Comparison of ENCODE assay signal across 13 cellular contexts in genomic region chr1:89516055-89516454, GRCh38. TPM values are rescaled to one million over a fixed set of nuclear protein-coding genes. Genes with fewer than 3 reads are reported as not detected.
DNase-seq lines count a peak whose midpoint lies in the region; ATAC-seq and TF ChIP-seq lines count a peak whose summit lies in the region.
"Had no signal": no experiment of that assay in that cellular context is flagged by ENCODE, and none has a peak within 500 bp of the region (broad histone marks: within the 10 kb centered on the region; RNA-seq: fewer than 3 reads in every experiment).

No MANE protein-coding gene starts in this region.

- no peak overlapping the region for H3K4me3 Mint-ChIP-seq in activated naive CD8-positive, alpha-beta T cell treated with anti-CD3 and anti-CD28 coated beads, Interleukin-2, amount 50 U/mL, for 24 hours
- H3K4me3 Mint-ChIP-seq in activated naive CD8-positive, alpha-beta T cell treated with anti-CD3 and anti-CD28 coated beads for 36 hours, result no peak overlapping the region
- H3K4me3 Mint-ChIP-seq: stimulated activated naive CD8-positive, alpha-beta T cell treated with anti-CD3 and anti-CD28 coated beads, Interleukin-15, Interleukin-2, amounts not matched to agents 100 ng/mL and 50 ng/mL, for 24 hours had no signal

- H3K4me3 ChIP-seq in fibroblast of lung (replicated peaks in 1 of 4; ENCODE audit: control extremely low read depth in 1 of 4, insufficient read depth in 1 of 4, low read depth in 3 of 4, low read length in 4 of 4) (no peak overlapping the region), subcutaneous abdominal adipose tissue (ENCODE audit: low read depth in 1 of 5, low read length in 5 of 5) (no peak overlapping the region)

- H3K79me2 ChIP-seq in fibroblast of lung (ENCODE audit: control insufficient read depth, insufficient read depth, low read length), result no peaks in the 10 kb centered on the region

- H3K4me1 Mint-ChIP-seq in activated naive CD8-positive, alpha-beta T cell treated with anti-CD3 and anti-CD28 coated beads, Interleukin-2, amount 50 U/mL, for 24 hours, result peaks cover 21% of the 10 kb centered on the region
- H3K4me1 Mint-ChIP-seq in activated naive CD8-positive, alpha-beta T cell treated with anti-CD3 and anti-CD28 coated beads for 36 hours, result peaks cover 21% of the 10 kb centered on the region

- no peaks in the 10 kb centered on the region for H3K36me3 Mint-ChIP-seq in activated naive CD8-positive, alpha-beta T cell treated with anti-CD3 and anti-CD28 coated beads, Interleukin-2, amount 50 U/mL, for 24 hours (ENCODE audit: low read depth)
- peaks cover 5% of the 10 kb centered on the region for H3K36me3 Mint-ChIP-seq in activated naive CD8-positive, alpha-beta T cell treated with anti-CD3 and anti-CD28 coated beads for 36 hours

- no peaks in the 10 kb centered on the region for H3K27me3 Mint-ChIP-seq in activated naive CD8-positive, alpha-beta T cell treated with anti-CD3 and anti-CD28 coated beads, Interleukin-2, amount 50 U/mL, for 24 hours
- peaks cover 3% of the 10 kb centered on the region for H3K27me3 Mint-ChIP-seq in activated naive CD8-positive, alpha-beta T cell treated with anti-CD3 and anti-CD28 coated beads for 36 hours

- H2AFZ ChIP-seq in fibroblast of lung (ENCODE audit: low read length), result no peak overlapping the region

- no peak for TF ChIP-seq POLR2A in GM18505 (IDR thresholded peaks at IDR 0.05; ENCODE audit: borderline replicate concordance, extremely low read depth, insufficient read depth, insufficient read length)

- H3K36me3 ChIP-seq in fibroblast of lung (ENCODE audit: control insufficient read depth, insufficient read depth, low read length), result no peaks in the 10 kb centered on the region
- no peaks in the 10 kb centered on the region for H3K36me3 ChIP-seq in subcutaneous abdominal adipose tissue (ENCODE audit: control insufficient read depth in 5 of 5, insufficient read depth in 5 of 5, low read length in 5 of 5)

- H3K27ac ChIP-seq in RWPE1 (no peak overlapping the region), fibroblast of lung (ENCODE audit: insufficient read depth, low read length) (no peak overlapping the region), subcutaneous abdominal adipose tissue (ENCODE audit: low read depth, low read length) (peak overlapping the region; percentile 59)

- H3K4me1 ChIP-seq in fibroblast of lung (ENCODE audit: control insufficient read depth, extremely low read depth, insufficient read depth, low read length), result peaks cover 4% of the 10 kb centered on the region
- peaks cover 5 to 26% (median 12%) of the 10 kb centered on the region in 5 donors for H3K4me1 ChIP-seq in subcutaneous abdominal adipose tissue (ENCODE audit: control insufficient read depth in 5 of 5, insufficient read depth in 5 of 5, low read length in 5 of 5)

- H3K27ac Mint-ChIP-seq in activated naive CD8-positive, alpha-beta T cell treated with anti-CD3 and anti-CD28 coated beads, Interleukin-2, amount 50 U/mL, for 24 hours, result no peak overlapping the region
- H3K27ac Mint-ChIP-seq in activated naive CD8-positive, alpha-beta T cell treated with anti-CD3 and anti-CD28 coated beads for 36 hours, result no peak overlapping the region
- H3K27ac Mint-ChIP-seq: stimulated activated naive CD8-positive, alpha-beta T cell treated with anti-CD3 and anti-CD28 coated beads, Interleukin-15, Interleukin-2, amounts not matched to agents 100 ng/mL and 50 ng/mL, for 24 hours had no signal

- no peaks in the 10 kb centered on the region for H4K20me1 ChIP-seq in fibroblast of lung (ENCODE audit: control insufficient read depth, extremely low read depth, insufficient read depth, low read length)

- no peaks in the 10 kb centered on the region for H3K27me3 ChIP-seq in fibroblast of lung (ENCODE audit: control insufficient read depth, insufficient read depth, low read length)
- H3K27me3 ChIP-seq in subcutaneous abdominal adipose tissue (ENCODE audit: control insufficient read depth in 5 of 5, insufficient read depth in 4 of 5, low read length in 5 of 5), result peaks cover 0 to 5% (median 0%) of the 10 kb centered on the region in 5 donors

- TF ChIP-seq CTCF in RWPE1 (conservative IDR thresholded peaks at IDR 0.05; ENCODE audit: low read depth) (no peak), fibroblast of lung (conservative IDR thresholded peaks at IDR 0.05 in 1 of 2, IDR thresholded peaks at IDR 0.05 in 1 of 2; ENCODE audit: low read depth in 1 of 2, low read length in 2 of 2) (no peak)

- peak; percentile 60 for ATAC-seq in activated naive CD8-positive, alpha-beta T cell treated with anti-CD3 and anti-CD28 coated beads, Interleukin-2, amount 50 U/mL, for 24 hours
- ATAC-seq in HG02678 (IDR thresholded peaks at IDR 0.05; ENCODE audit: unreplicated experiment) (no peak), GM18505 (IDR thresholded peaks at IDR 0.05; ENCODE audit: unreplicated experiment) (no peak)
- ATAC-seq: left lobe of liver had no signal

- H3K9me3 ChIP-seq in fibroblast of lung (ENCODE audit: control insufficient read depth, insufficient read depth, low read depth, low read length) (no peaks in the 10 kb centered on the region), subcutaneous abdominal adipose tissue (ENCODE audit: control insufficient read depth in 5 of 5, low read length in 5 of 5) (no peaks in the 10 kb centered on the region)

- POLR2A ChIA-PET in RWPE1 (lab: Yijun Ruan, JAX; ENCODE audit: low non-redundant PET), result no interaction called here

- no peak overlapping the region for H3K4me2 ChIP-seq in fibroblast of lung (ENCODE audit: extremely low read depth, insufficient read depth, low read length)

- no peak overlapping the region for H3K9ac ChIP-seq in fibroblast of lung (ENCODE audit: insufficient read depth, low read length)
- H3K9ac ChIP-seq in subcutaneous abdominal adipose tissue (ENCODE audit: low read length in 5 of 5), result no peak overlapping the region

- DNase-seq in activated naive CD8-positive, alpha-beta T cell treated with anti-CD3 and anti-CD28 coated beads, Interleukin-2, amount 50 U/mL, for 24 hours, result no peak
- DNase-seq in activated naive CD8-positive, alpha-beta T cell treated with anti-CD3 and anti-CD28 coated beads for 36 hours, result no peak
- DNase-seq in RWPE1 (ENCODE audit: low spot score) (peak; percentile 85), fibroblast of lung (ENCODE audit: low read depth in 2 of 2) (peak; percentile 62 to 73), NCI-H2227 treated with DMSO at 0.1 percent for 48 hours (lab: John Stamatoyannopoulos, UW) (no peak)
- DNase-seq: NCI-H1048, NCI-H82, occipital lobe had no signal

- CTCF ChIA-PET in RWPE1 (lab: Yijun Ruan, JAX), result no interaction called here

- H3K9me3 Mint-ChIP-seq in activated naive CD8-positive, alpha-beta T cell treated with anti-CD3 and anti-CD28 coated beads, Interleukin-2, amount 50 U/mL, for 24 hours, result peaks cover 10% of the 10 kb centered on the region
- no peaks in the 10 kb centered on the region for H3K9me3 Mint-ChIP-seq in activated naive CD8-positive, alpha-beta T cell treated with anti-CD3 and anti-CD28 coated beads for 36 hours
- H3K9me3 Mint-ChIP-seq: stimulated activated naive CD8-positive, alpha-beta T cell treated with anti-CD3 and anti-CD28 coated beads, Interleukin-15, Interleukin-2, amounts not matched to agents 100 ng/mL and 50 ng/mL, for 24 hours had no signal

RNA-seq across cellular contexts. Expression of gene LRRC8B, which starts 8.6 kb away (rescaled TPM):
- total RNA-seq in activated naive CD8-positive, alpha-beta T cell treated with anti-CD3 and anti-CD28 coated beads for 36 hours, result 10 to 100 TPM; 22.3 to 24.5 TPM
- total RNA-seq in fibroblast of lung, result 0.77 and 0.83 TPM in 2 replicates
- 1.7 and 2.8 TPM in 2 replicates for polyA plus RNA-seq in fibroblast of lung
- polyA plus RNA-seq in fibroblast of lung (2012), result 0.51 and 1.1 TPM in 2 replicates
- polyA minus RNA-seq in fibroblast of lung (ENCODE audit: low replicate concordance), result 3.8 and 5.0 TPM in 2 replicates

Comparison
In these comparisons a context has a peak if more than half of its experiments do, and no peak if none do; other contexts are left out.
1. DNase-seq: peak in RWPE1 (single experiment) and fibroblast of lung (2 of 2); none in activated naive CD8-positive, alpha-beta T cell treated with anti-CD3 and anti-CD28 coated beads, Interleukin-2, amount 50 U/mL, for 24 hours (single experiment), activated naive CD8-positive, alpha-beta T cell treated with anti-CD3 and anti-CD28 coated beads for 36 hours (single experiment) and NCI-H2227 treated with DMSO at 0.1 percent for 48 hours (single experiment).
2. RNA of gene LRRC8B, which starts 8.6 kb away (total RNA-seq): 22.3 to 24.5 TPM in activated naive CD8-positive, alpha-beta T cell treated with anti-CD3 and anti-CD28 coated beads for 36 hours; 0.77 to 0.83 TPM in fibroblast of lung; every median in the first group is over 10 times any median in the second.